ENCODE assay signal across 21 cellular contexts in the genomic region with DNA sequence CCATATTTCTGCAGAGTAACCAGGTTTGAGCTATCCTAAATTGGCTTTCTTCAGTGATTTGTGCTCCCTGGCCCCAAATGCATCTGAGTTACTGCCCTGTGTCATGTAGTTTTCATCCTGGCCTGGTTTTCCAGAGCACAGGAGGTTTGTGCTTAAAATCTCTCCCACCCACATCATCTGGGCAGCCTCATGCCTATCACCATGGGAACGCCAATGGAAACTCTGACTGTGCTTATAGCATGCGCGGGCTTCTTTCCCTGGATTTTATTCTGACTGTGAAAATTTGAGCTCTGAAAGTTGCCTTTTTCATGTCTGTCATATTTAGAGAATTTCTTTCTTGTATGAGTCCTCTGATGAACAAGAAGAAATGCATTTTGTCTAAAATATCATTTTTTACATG. TPM values are rescaled to one million over a fixed set of nuclear protein-coding genes. Genes with fewer than 3 reads are reported as not detected.
DNase-seq lines count a peak whose midpoint lies in the region; ATAC-seq and TF ChIP-seq lines count a peak whose summit lies in the region.
"Had no signal": no experiment of that assay in that cellular context is flagged by ENCODE, and none has a peak within 500 bp of the region (broad histone marks: within the 10 kb centered on the region; RNA-seq: fewer than 3 reads in every experiment).

No MANE protein-coding gene starts in this region.

- no peak overlapping the region for H2AK5ac ChIP-seq in mesenchymal stem cell (ENCODE audit: low read length, severe bottlenecking)

- no TSS peak for BruUV-seq in Calu3 (replicated peaks; lab: Mats Ljungman, UMichigan)

- H4K91ac ChIP-seq in mesenchymal stem cell (ENCODE audit: low read length), result no peak overlapping the region

- H3K4ac ChIP-seq in mesenchymal stem cell (ENCODE audit: low read depth in 1 of 2, low read length in 2 of 2), result no peak overlapping the region

- 98% methylated on average over 3 of the region's 3 CpGs for WGBS in mesenchymal stem cell
- WGBS in stomach, 5 donors, result 63 to 89% (median 82%) methylated on average over 3 of the region's 3 CpGs

- H2BK12ac ChIP-seq in mesenchymal stem cell (ENCODE audit: low read length in 2 of 2), result no peak overlapping the region

- H3K27ac Mint-ChIP-seq in Calu3 (ENCODE audit: unreplicated experiment), result no peak overlapping the region
- H3K27ac Mint-ChIP-seq: activated CD4-positive, alpha-beta T cell treated with anti-CD3 and anti-CD28 coated beads for 36 hours; natural killer cell had no signal

- H3K27me3 ChIP-seq in mesenchymal stem cell (ENCODE audit: control insufficient read depth in 1 of 2, insufficient read depth in 1 of 2, low read length in 2 of 2) (no peaks in the 10 kb centered on the region), stomach (no peaks in the 10 kb centered on the region), breast epithelium (no peaks in the 10 kb centered on the region)
- H3K27me3 ChIP-seq: heart left ventricle, spleen, thyroid gland had no signal

- no peak for TF ChIP-seq CTCF in stomach (IDR thresholded peaks at IDR 0.05)
- TF ChIP-seq CTCF in Calu3 (IDR thresholded peaks at IDR 0.05; ENCODE audit: unreplicated experiment), result no peak
- TF ChIP-seq CTCF in breast epithelium (IDR thresholded peaks at IDR 0.05), result no peak

- no peak overlapping the region for H2BK120ac ChIP-seq in mesenchymal stem cell (ENCODE audit: low read depth, low read length)

- peak; percentile 50 for DNase-seq in NCI-H2227 (lab: John Stamatoyannopoulos, UW; ENCODE audit: unreplicated experiment)
- DNase-seq in dedifferentiated amniotic fluid mesenchymal stem cell (ENCODE audit: extremely low spot score), result peak; percentile 77
- no peak for DNase-seq in mesenchymal stem cell
- DNase-seq in stomach, result no peak
- no peak for DNase-seq in kidney tubule cell (ENCODE audit: low spot score)
- no peak for DNase-seq in Calu3
- no peak for DNase-seq in breast epithelium (ENCODE audit: low spot score in 2 of 2)
- DNase-seq: activated CD4-positive, alpha-beta T cell treated with anti-CD3 and anti-CD28 coated beads for 36 hours; activated T-cell treated with anti-CD3 and anti-CD28 coated beads for 4 hours; AML-193; DMS53; effector CD4-positive, alpha-beta T cell; left ventricle myocardium inferior; natural killer cell; NCI-H187 treated with DMSO at 0.1 percent for 48 hours; NCI-H82; spleen; T-helper 2 cell; thyroid gland had no signal

- H3K9me3 Mint-ChIP-seq in Calu3 (ENCODE audit: low read depth, unreplicated experiment), result no peaks in the 10 kb centered on the region
- H3K9me3 Mint-ChIP-seq: natural killer cell had no signal

- H3K4me3 Mint-ChIP-seq in Calu3 (ENCODE audit: low read depth, unreplicated experiment), result no peak overlapping the region
- H3K4me3 Mint-ChIP-seq: activated CD4-positive, alpha-beta T cell treated with anti-CD3 and anti-CD28 coated beads for 36 hours; natural killer cell had no signal

- H3K36me3 Mint-ChIP-seq in Calu3 (ENCODE audit: insufficient read depth, unreplicated experiment), result no peaks in the 10 kb centered on the region
- H3K36me3 Mint-ChIP-seq: natural killer cell had no signal

- intact Hi-C loops in stomach (cut with DNase I; ENCODE audit: low total_unique reads) (no loop called here), Calu3 (cut with micrococcal nuclease; ENCODE audit: unreplicated experiment) (no loop called here), breast epithelium (cut with DNase I; ENCODE audit: low total_unique reads) (no loop called here)

- no peaks in the 10 kb centered on the region for H3K79me1 ChIP-seq in mesenchymal stem cell (replicated peaks; ENCODE audit: low read length, poor library complexity, severe bottlenecking)

- no peak overlapping the region for H2BK5ac ChIP-seq in mesenchymal stem cell (ENCODE audit: low read depth, low read length, poor library complexity, severe bottlenecking)

- no peak overlapping the region for H2AFZ ChIP-seq in mesenchymal stem cell (ENCODE audit: low read depth, low read length)

- H3K18ac ChIP-seq in mesenchymal stem cell (ENCODE audit: low read depth in 1 of 2, low read length in 2 of 2), result no peak overlapping the region

- no peak overlapping the region for H2BK15ac ChIP-seq in mesenchymal stem cell (ENCODE audit: low read depth, poor library complexity, severe bottlenecking)

- TF ChIP-seq POLR2A in stomach (IDR thresholded peaks at IDR 0.05), result no peak
- TF ChIP-seq POLR2A in breast epithelium (IDR thresholded peaks at IDR 0.05), result no peak

- no peak overlapping the region for H3K4me2 ChIP-seq in mesenchymal stem cell (ENCODE audit: low read length, poor library complexity, severe bottlenecking)

- H3K9me3 ChIP-seq in mesenchymal stem cell (ENCODE audit: control insufficient read depth, low read length), result no peaks in the 10 kb centered on the region
- no peaks in the 10 kb centered on the region for H3K9me3 ChIP-seq in stomach
- no peaks in the 10 kb centered on the region for H3K9me3 ChIP-seq in breast epithelium
- H3K9me3 ChIP-seq: heart left ventricle, left ventricle myocardium inferior, spleen, thyroid gland had no signal

- peak overlapping the region; percentile 22 for H3K9ac ChIP-seq in mesenchymal stem cell (ENCODE audit: low read length)

- peaks cover 14% of the 10 kb centered on the region for H3K27me3 Mint-ChIP-seq in Calu3 (ENCODE audit: unreplicated experiment)
- H3K27me3 Mint-ChIP-seq: activated CD4-positive, alpha-beta T cell treated with anti-CD3 and anti-CD28 coated beads for 36 hours had no signal

- CTCF ChIA-PET in Calu3 (lab: Charles Lee), result no interaction called here

- no peak overlapping the region for H3K27ac ChIP-seq in mesenchymal stem cell (ENCODE audit: low read length, poor library complexity, severe bottlenecking)
- H3K27ac ChIP-seq in stomach, result peak overlapping the region in 3 of 5 donors; percentile 15 to 68 (median 66)
- no peak overlapping the region for H3K27ac ChIP-seq in breast epithelium
- H3K27ac ChIP-seq: left ventricle myocardium inferior, thyroid gland had no signal

- no peak overlapping the region for H4K8ac ChIP-seq in mesenchymal stem cell (ENCODE audit: low read length)

- no peak overlapping the region for H3K4me3 ChIP-seq in mesenchymal stem cell (ENCODE audit: insufficient read depth in 1 of 2, low read depth in 1 of 2, low read length in 2 of 2)
- H3K4me3 ChIP-seq in stomach, result no peak overlapping the region
- H3K4me3 ChIP-seq in breast epithelium, result no peak overlapping the region
- H3K4me3 ChIP-seq: heart left ventricle, left ventricle myocardium inferior, spleen, thyroid gland had no signal

- ATAC-seq in HG03097 (IDR thresholded peaks at IDR 0.05; ENCODE audit: low FRiP score, unreplicated experiment), result no peak
- ATAC-seq: activated CD4-positive, alpha-beta T cell treated with anti-CD3 and anti-CD28 coated beads for 36 hours; natural killer cell had no signal

- no peak overlapping the region for H3K14ac ChIP-seq in mesenchymal stem cell (ENCODE audit: low read length in 2 of 2)

- H3K23ac ChIP-seq in mesenchymal stem cell (ENCODE audit: low read length in 2 of 2), result no peak overlapping the region

- no peaks in the 10 kb centered on the region for H3K4me1 Mint-ChIP-seq in Calu3 (ENCODE audit: low read depth, unreplicated experiment)
- H3K4me1 Mint-ChIP-seq: activated CD4-positive, alpha-beta T cell treated with anti-CD3 and anti-CD28 coated beads for 36 hours; natural killer cell had no signal

- no peak for TF ChIP-seq EP300 in stomach (IDR thresholded peaks at IDR 0.05)

- peaks cover 3 to 13% of the 10 kb centered on the region in 2 experiments for H3K36me3 ChIP-seq in mesenchymal stem cell (ENCODE audit: control insufficient read depth in 1 of 2, insufficient read depth in 2 of 2, low read depth in 1 of 2, low read length in 2 of 2)
- peaks cover 0 to 17% (median 4%) of the 10 kb centered on the region in 4 donors for H3K36me3 ChIP-seq in stomach
- H3K36me3 ChIP-seq in breast epithelium, result no peaks in the 10 kb centered on the region
- H3K36me3 ChIP-seq: left ventricle myocardium inferior, spleen, thyroid gland had no signal

- H3K4me1 ChIP-seq in mesenchymal stem cell (ENCODE audit: control insufficient read depth, insufficient read depth, low read depth, low read length) (peaks cover 3% of the 10 kb centered on the region), stomach (peaks cover 4 to 51% (median 25%) of the 10 kb centered on the region in 4 donors), breast epithelium (no peaks in the 10 kb centered on the region)
- H3K4me1 ChIP-seq: thyroid gland had no signal

RNA-seq across cellular contexts. Expression of a gene that starts 55.3 kb away (rescaled TPM):
- polyA plus RNA-seq in mesenchymal stem cell (2013, experiment 1 of 2), result 21.1 TPM
- polyA plus RNA-seq in mesenchymal stem cell (2013, experiment 2 of 2), result 20.4 TPM
- total RNA-seq in stomach (10 to 100 TPM; 24.6 to 60.7 (median 40.3) TPM), Calu3 (2022) (not detected in 2 replicates), breast epithelium (10 to 100 TPM; 10.1 to 16.1 (median 13.2) TPM)
- polyA plus RNA-seq in stomach, result 10 to 100 TPM; 12.7 to 17.2 (median 17.1) TPM
- total RNA-seq: activated CD4-positive, alpha-beta T cell treated with anti-CD3 and anti-CD28 coated beads for 36 hours had no signal

Comparison
In these comparisons a context has a peak if more than half of its experiments do, and no peak if none do; other contexts are left out.
1. DNase-seq: peak in NCI-H2227 (single experiment) and dedifferentiated amniotic fluid mesenchymal stem cell (single experiment); none in mesenchymal stem cell (single experiment), stomach (single experiment), kidney tubule cell (single experiment), Calu3 (single experiment) and breast epithelium (0 of 2).
2. H3K27ac ChIP-seq: peak in stomach (3 of 5); none in mesenchymal stem cell (single experiment) and breast epithelium (0 of 2).
3. RNA of a gene that starts 55.3 kb away (total RNA-seq): 24.6 to 60.7 TPM in stomach and 10.1 to 16.1 TPM in breast epithelium; not detected in Calu3; every median in the first group is over 10 times any median in the second.